In the genomic region with DNA sequence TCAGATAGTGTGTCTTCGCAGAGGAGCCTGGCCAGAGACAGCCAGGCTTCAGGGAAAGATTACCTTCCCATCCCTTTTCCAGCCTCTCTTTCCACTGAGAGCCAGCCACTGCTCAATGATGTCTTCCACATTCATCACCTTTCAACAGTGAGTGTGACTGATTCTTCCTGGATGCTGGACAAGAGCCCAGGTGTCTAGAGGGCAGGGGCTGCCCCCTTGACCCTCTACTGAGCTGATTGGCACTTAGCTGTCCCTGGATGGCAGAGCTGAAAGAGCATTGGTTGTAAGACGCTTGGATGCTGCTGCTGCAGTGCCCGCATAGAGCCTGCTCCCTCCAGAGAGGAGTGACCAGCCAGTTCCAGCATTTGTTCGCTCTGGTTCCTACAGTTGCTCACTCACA, we compare ENCODE assay signal across 25 cellular contexts.
A peak's percentile ranks its signal among the peaks of the same experiment; 100 is the strongest.
DNase-seq lines count a peak whose midpoint lies in the region; ATAC-seq, FAIRE-seq and TF ChIP-seq lines count a peak whose summit lies in the region.
"Had no signal": no experiment of that assay in that cellular context is flagged by ENCODE, and none has a peak within 500 bp of the region (broad histone marks: within the 10 kb centered on the region; RNA-seq: fewer than 3 reads in every experiment).

No MANE protein-coding gene starts in this region.

- CTCF ChIA-PET in HEK293 (lab: Yijun Ruan, JAX) = interaction anchor here (1.0 to 1.3 kb wide), 4 partner anchors 7 to 36 kb away, joined by 3 to 4 read pairs (median 4); no protein-coding TSS in a partner anchor
- CTCF ChIA-PET in K562 (lab: Yijun Ruan, JAX; ENCODE audit: low intra/inter-chr PET ratio) = interaction anchor here (1.5 to 1.8 kb wide), 2 partner anchors 281 to 685 kb away, joined by 5 to 6 read pairs; no protein-coding TSS in a partner anchor

- no peak for TF ChIP-seq CTCF in HEK293 (tag by site-specific recombination; IDR thresholded peaks at IDR 0.05)
- TF ChIP-seq CTCF in K562 (IDR thresholded peaks at IDR 0.05 in 2 of 3, conservative IDR thresholded peaks at IDR 0.05 in 1 of 3; ENCODE audit: insufficient read depth in 2 of 3, low read depth in 1 of 3, low read length in 3 of 3) = no peak
- no peak for TF ChIP-seq CTCF in vagina (IDR thresholded peaks at IDR 0.05)
- no peak for TF ChIP-seq CTCF in neural progenitor cell (IDR thresholded peaks at IDR 0.05)

- POLR2A ChIA-PET in HEK293 (lab: Yijun Ruan, JAX) (no interaction called here), K562 (lab: Yijun Ruan, JAX) (interaction anchor here (1.6 kb wide), 1 partner anchor 10 kb away, joined by 3 read pairs; no protein-coding TSS in a partner anchor)

- H4K20me1 ChIP-seq in K562 (replicated peaks; ENCODE audit: control insufficient read depth, insufficient read depth, low read length) = no peaks in the 10 kb centered on the region
- H4K20me1 ChIP-seq in neural progenitor cell (ENCODE audit: low read depth) = no peaks in the 10 kb centered on the region

- H3K27me3 Mint-ChIP-seq in neural progenitor cell (ENCODE audit: insufficient read depth, low read depth) = peaks cover 4% of the 10 kb centered on the region

- no peak overlapping the region for H3K23ac ChIP-seq in mesenchymal stem cell (ENCODE audit: low read length in 2 of 2)

- no peak overlapping the region for H2BK5ac ChIP-seq in mesenchymal stem cell (ENCODE audit: low read depth, low read length, poor library complexity, severe bottlenecking)

- no peak overlapping the region for H2BK12ac ChIP-seq in mesenchymal stem cell (ENCODE audit: low read length in 2 of 2)

- H4K91ac ChIP-seq in mesenchymal stem cell (ENCODE audit: low read length) = peak overlapping the region; percentile 40

- H3K36me3 ChIP-seq in HEK293 (ENCODE audit: control insufficient read depth in 2 of 2, insufficient read depth in 1 of 2, low read length in 2 of 2) (no peaks in the 10 kb centered on the region), K562 (ENCODE audit: control insufficient read depth, insufficient read depth, low read length) (no peaks in the 10 kb centered on the region), mesenchymal stem cell (ENCODE audit: control insufficient read depth in 1 of 2, insufficient read depth in 2 of 2, low read depth in 1 of 2, low read length in 2 of 2) (no peaks in the 10 kb centered on the region), vagina (no peaks in the 10 kb centered on the region), neural progenitor cell (no peaks in the 10 kb centered on the region)

- TF ChIP-seq EP300 in K562 (IDR thresholded peaks at IDR 0.05; ENCODE audit: low read length) = no peak

- H3K27ac ChIP-seq in HEK293 (ENCODE audit: extremely low read depth, low read depth, low read length) (peak overlapping the region; percentile 35; the same call in 1 of the 2 replicates), K562 (ENCODE audit: extremely low read depth, low read depth, low read length) (no peak overlapping the region), mesenchymal stem cell (ENCODE audit: low read length, poor library complexity, severe bottlenecking) (no peak overlapping the region), vagina (peak overlapping the region; percentile 15), neural progenitor cell (no peak overlapping the region)
- H3K27ac ChIP-seq: KMS-11, RWPE1 had no signal

- peaks cover 5% of the 10 kb centered on the region for H3K4me1 Mint-ChIP-seq in neural progenitor cell
- H3K4me1 Mint-ChIP-seq: CD4-positive, alpha-beta memory T cell had no signal

- H2BK120ac ChIP-seq in mesenchymal stem cell (ENCODE audit: low read depth, low read length) = no peak overlapping the region

- no peak overlapping the region for H3K9ac ChIP-seq in K562 (ENCODE audit: insufficient read depth in 1 of 2, low read depth in 2 of 2, low read length in 2 of 2)
- no peak overlapping the region for H3K9ac ChIP-seq in mesenchymal stem cell (ENCODE audit: low read length)
- no peak overlapping the region for H3K9ac ChIP-seq in neural progenitor cell
- H3K9ac ChIP-seq: KMS-11 had no signal

- H3K9me3 ChIP-seq in HEK293 (ENCODE audit: control insufficient read depth, insufficient read depth, low read depth, low read length) = no peaks in the 10 kb centered on the region
- no peaks in the 10 kb centered on the region for H3K9me3 ChIP-seq in K562 (replicated peaks; ENCODE audit: control insufficient read depth, insufficient read depth, low read depth, low read length)
- H3K9me3 ChIP-seq in mesenchymal stem cell (ENCODE audit: control insufficient read depth, low read length) = no peaks in the 10 kb centered on the region
- H3K9me3 ChIP-seq in vagina = no peaks in the 10 kb centered on the region
- no peaks in the 10 kb centered on the region for H3K9me3 ChIP-seq in neural progenitor cell (ENCODE audit: low read depth)

- no peak overlapping the region for H3K27ac Mint-ChIP-seq in neural progenitor cell
- H3K27ac Mint-ChIP-seq: CD4-positive, alpha-beta memory T cell; H9; HFFc6 had no signal

- no peak overlapping the region for H4K8ac ChIP-seq in mesenchymal stem cell (ENCODE audit: low read length)

- in situ Hi-C loops in K562 (cut with MboI) = loop anchor here (10.0 kb wide), 1 partner anchor 695 kb away; no protein-coding TSS in a partner anchor

- H3K27me3 ChIP-seq in K562 (ENCODE audit: control insufficient read depth in 2 of 2, insufficient read depth in 2 of 2, low read length in 2 of 2) = 0 out of 5 replicates have a peak, but pooled peaks cover 0 to 4% of the 10 kb centered on the region in 2 experiments
- H3K27me3 ChIP-seq in mesenchymal stem cell (ENCODE audit: control insufficient read depth in 1 of 2, insufficient read depth in 1 of 2, low read length in 2 of 2) = no peaks in the 10 kb centered on the region
- H3K27me3 ChIP-seq in vagina = no peaks in the 10 kb centered on the region
- H3K27me3 ChIP-seq in neural progenitor cell = no peaks in the 10 kb centered on the region

- H3K4ac ChIP-seq in mesenchymal stem cell (ENCODE audit: low read depth in 1 of 2, low read length in 2 of 2) = no peak overlapping the region

- no peaks in the 10 kb centered on the region for H3K9me1 ChIP-seq in K562 (ENCODE audit: control insufficient read depth, insufficient read depth, low read length)

- WGBS in K562 (ENCODE audit: insufficient coverage, low coverage, missing lambda C conversion rate) = 0% methylated on average over 4 of the region's 4 CpGs
- WGBS in mesenchymal stem cell = 91% methylated on average over 4 of the region's 4 CpGs

- H3K79me1 ChIP-seq in mesenchymal stem cell (replicated peaks; ENCODE audit: low read length, poor library complexity, severe bottlenecking) = no peaks in the 10 kb centered on the region

- peaks cover 4% of the 10 kb centered on the region for H3K9me3 Mint-ChIP-seq in neural progenitor cell
- H3K9me3 Mint-ChIP-seq: H9 had no signal

- H2BK15ac ChIP-seq in mesenchymal stem cell (ENCODE audit: low read depth, poor library complexity, severe bottlenecking) = no peak overlapping the region

- no peak overlapping the region for H3K14ac ChIP-seq in mesenchymal stem cell (ENCODE audit: low read length in 2 of 2)

- H3K4me1 ChIP-seq in HEK293 (ENCODE audit: control insufficient read depth, insufficient read depth, low read length) (peaks cover 21% of the 10 kb centered on the region), K562 (replicated peaks in 1 of 2; ENCODE audit: control insufficient read depth in 2 of 2, insufficient read depth in 2 of 2, low read length in 2 of 2) (no peaks in the 10 kb centered on the region), mesenchymal stem cell (ENCODE audit: control insufficient read depth, insufficient read depth, low read depth, low read length) (peaks cover 4% of the 10 kb centered on the region), vagina (peaks cover 41% of the 10 kb centered on the region), neural progenitor cell (no peaks in the 10 kb centered on the region)

- no peaks in the 10 kb centered on the region for H3K79me2 ChIP-seq in K562 (ENCODE audit: control insufficient read depth, insufficient read depth, low read length)
- H3K79me2 ChIP-seq in neural progenitor cell (ENCODE audit: low read depth) = no peaks in the 10 kb centered on the region

- DNase-seq in K562 (ENCODE audit: extremely low read depth in 1 of 4, low spot score in 3 of 4) (no peak), mesenchymal stem cell (no peak), vagina (ENCODE audit: extremely low spot score in 2 of 2) (no peak), neural progenitor cell (ENCODE audit: low spot score) (no peak), A172 (ENCODE audit: low spot score) (no peak)
- no peak for DNase-seq in activated CD4-positive, CD25-positive, alpha-beta regulatory T cell treated with anti-CD3 and anti-CD28 coated beads, Interleukin-2, amount 50 U/mL, for 72 hours
- DNase-seq: C1 segment of cervical spinal cord; Caco-2; CD4-positive, alpha-beta memory T cell; DMS79 treated with DMSO at 0.1 percent for 48 hours; H9; HFFc6; IMR-90; NCI-H1048; NCI-H1417; NCI-H1694 treated with DMSO at 0.1 percent for 48 hours; NCI-H2081 treated with DMSO at 0.1 percent for 48 hours; NCI-H2171; NCI-H510A; NCI-H69; SHP77 had no signal

- FAIRE-seq in K562 (lab: Jason Lieb, UNC) = no peak

- intact Hi-C loops in K562 (cut with micrococcal nuclease) (loop anchor here (2.0 to 10.0 kb wide), 6 partner anchors 87 to 732 kb away; a partner anchor contains a TSS), vagina (cut with DNase I) (no loop called here)

- no peak overlapping the region for H3K18ac ChIP-seq in mesenchymal stem cell (ENCODE audit: low read depth in 1 of 2, low read length in 2 of 2)

- TF ChIP-seq RAD21 in K562 (CRISPR knock-in tag; conservative IDR thresholded peaks at IDR 0.05 in 1 of 2, IDR thresholded peaks at IDR 0.05 in 1 of 2) = no peak

- H3K4me2 ChIP-seq in K562 (ENCODE audit: insufficient read depth, low read length) (no peak overlapping the region), mesenchymal stem cell (ENCODE audit: low read length, poor library complexity, severe bottlenecking) (no peak overlapping the region), neural progenitor cell (no peak overlapping the region)
- H3K4me2 ChIP-seq: KMS-11 had no signal

- H3F3A ChIP-seq in neural progenitor cell (ENCODE audit: low read depth) = no peaks in the 10 kb centered on the region

- H3K36me3 Mint-ChIP-seq in neural progenitor cell = peaks cover 2% of the 10 kb centered on the region
- H3K36me3 Mint-ChIP-seq: CD4-positive, alpha-beta memory T cell had no signal

- TF ChIP-seq POLR2A in K562 (conservative IDR thresholded peaks at IDR 0.05) (no peak), vagina (IDR thresholded peaks at IDR 0.05) (no peak)

- H2AFZ ChIP-seq in K562 (ENCODE audit: low read depth, low read length) = no peak overlapping the region
- no peak overlapping the region for H2AFZ ChIP-seq in mesenchymal stem cell (ENCODE audit: low read depth, low read length)
- no peak overlapping the region for H2AFZ ChIP-seq in neural progenitor cell (replicated peaks)

- H3K4me3 ChIP-seq in HEK293 (ENCODE audit: low read depth, low read length) (no peak overlapping the region), K562 (no peak overlapping the region), mesenchymal stem cell (ENCODE audit: insufficient read depth in 1 of 2, low read depth in 1 of 2, low read length in 2 of 2) (no peak overlapping the region), vagina (no peak overlapping the region), neural progenitor cell (no peak overlapping the region)

- H2AK5ac ChIP-seq in mesenchymal stem cell (ENCODE audit: low read length, severe bottlenecking) = no peak overlapping the region

- peak; percentile 34; the same call in 1 of the 3 replicates for ATAC-seq in K562
- ATAC-seq: Panc1 had no signal

- BruUV-seq in K562 (replicated peaks; lab: Mats Ljungman, UMichigan) = no TSS peak

- H3K4me3 Mint-ChIP-seq in neural progenitor cell = no peak overlapping the region
- H3K4me3 Mint-ChIP-seq: CD4-positive, alpha-beta memory T cell; H9; HFFc6 had no signal

Comparison
In these comparisons a context has a peak if more than half of its experiments do, and no peak if none do; other contexts are left out.
1. H3K27ac ChIP-seq: peak in HEK293 (single experiment) and vagina (single experiment); none in K562 (single experiment), mesenchymal stem cell (single experiment) and neural progenitor cell (single experiment).